20 cellular contexts compared by ENCODE assay signal in the genomic region with DNA sequence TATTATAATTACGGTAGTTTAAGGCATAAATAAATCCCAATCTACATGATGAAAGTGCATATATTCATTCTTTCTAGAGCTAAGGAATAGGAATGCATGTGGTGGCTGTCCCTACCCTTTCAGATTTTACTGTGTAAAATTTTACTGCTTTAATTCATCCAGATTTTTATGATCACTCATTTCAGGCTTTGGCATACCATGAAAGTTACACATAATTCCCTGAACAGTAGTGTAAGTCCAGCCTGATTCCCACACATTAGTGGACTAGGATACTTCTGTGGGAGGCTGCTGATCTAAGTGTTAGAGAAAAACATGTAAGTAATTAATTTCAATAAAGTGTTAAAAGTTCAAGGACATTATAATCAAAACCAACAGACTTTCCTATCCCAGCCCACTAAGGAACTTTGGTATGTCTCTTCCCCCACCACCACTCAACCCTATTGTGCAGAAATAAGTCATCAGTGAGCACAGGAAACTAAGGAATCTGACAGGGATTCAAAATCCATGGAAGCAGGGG.
DNase-seq lines count a peak whose midpoint lies in the region; ATAC-seq, FAIRE-seq and TF ChIP-seq lines count a peak whose summit lies in the region.
"Had no signal": no experiment of that assay in that cellular context is flagged by ENCODE, and none has a peak within 500 bp of the region (broad histone marks: within the 10 kb centered on the region; RNA-seq: fewer than 3 reads in every experiment).

No MANE protein-coding gene starts in this region.

- WGBS in mesenchymal stem cell, result no CpG with 5 or more reads among the region's 1 CpG
- 57% methylated on average over 1 of the region's 1 CpG for WGBS in suprapubic skin

- H2AFZ ChIP-seq in endothelial cell of umbilical vein (ENCODE audit: low read depth, low read length) (no peak overlapping the region), mesenchymal stem cell (ENCODE audit: low read depth, low read length) (no peak overlapping the region)

- H4K91ac ChIP-seq in mesenchymal stem cell (ENCODE audit: low read length), result no peak overlapping the region

- ATAC-seq in HG02798 (IDR thresholded peaks at IDR 0.05; ENCODE audit: poor library complexity, unreplicated experiment), result no peak
- ATAC-seq: A549, Panc1 had no signal

- no peaks in the 10 kb centered on the region for H3K36me3 Mint-ChIP-seq in activated CD4-positive, alpha-beta T cell treated with anti-CD3 and anti-CD28 coated beads, Interleukin-2, amount 10 ng/mL, durations not matched to agents 24 days and 14 days (ENCODE audit: low read depth)

- no peak for TF ChIP-seq EP300 in suprapubic skin (IDR thresholded peaks at IDR 0.05)

- H3K27me3 Mint-ChIP-seq in activated CD4-positive, alpha-beta T cell treated with anti-CD3 and anti-CD28 coated beads, Interleukin-2, amount 10 ng/mL, durations not matched to agents 24 days and 14 days, result peaks cover 12% of the 10 kb centered on the region

- no peak overlapping the region for H4K8ac ChIP-seq in mesenchymal stem cell (ENCODE audit: low read length)

- no peaks in the 10 kb centered on the region for H3K79me2 ChIP-seq in endothelial cell of umbilical vein (ENCODE audit: control insufficient read depth, insufficient read depth, low read length)

- H3K4me1 ChIP-seq in endothelial cell of umbilical vein (ENCODE audit: control insufficient read depth, extremely low read depth, insufficient read depth, low read length) (no peaks in the 10 kb centered on the region), mesenchymal stem cell (ENCODE audit: control insufficient read depth, insufficient read depth, low read depth, low read length) (no peaks in the 10 kb centered on the region), suprapubic skin (no peaks in the 10 kb centered on the region)
- H3K4me1 ChIP-seq: A549, SJSA1 had no signal

- POLR2A ChIA-PET in endothelial cell of umbilical vein (lab: Charles Lee), result no interaction called here

- no peak overlapping the region for H3K4me3 Mint-ChIP-seq in activated CD4-positive, alpha-beta T cell treated with anti-CD3 and anti-CD28 coated beads, Interleukin-2, amount 10 ng/mL, durations not matched to agents 24 days and 14 days
- H3K4me3 Mint-ChIP-seq: H9 had no signal

- FAIRE-seq in endothelial cell of umbilical vein (lab: Jason Lieb, UNC), result no peak
- FAIRE-seq: A549, D721Med had no signal

- peaks cover 11% of the 10 kb centered on the region for H3K4me1 Mint-ChIP-seq in activated CD4-positive, alpha-beta T cell treated with anti-CD3 and anti-CD28 coated beads, Interleukin-2, amount 10 ng/mL, durations not matched to agents 24 days and 14 days
- H3K4me1 Mint-ChIP-seq: H9 had no signal

- no peak overlapping the region for H3K18ac ChIP-seq in mesenchymal stem cell (ENCODE audit: low read depth in 1 of 2, low read length in 2 of 2)

- peaks cover 0 to 3% of the 10 kb centered on the region in 2 experiments for H3K27me3 ChIP-seq in endothelial cell of umbilical vein (ENCODE audit: control insufficient read depth in 2 of 2, insufficient read depth in 2 of 2, low read length in 2 of 2)
- H3K27me3 ChIP-seq in mesenchymal stem cell (ENCODE audit: control insufficient read depth in 1 of 2, insufficient read depth in 1 of 2, low read length in 2 of 2), result peaks cover 0 to 5% of the 10 kb centered on the region in 2 experiments
- no peaks in the 10 kb centered on the region for H3K27me3 ChIP-seq in suprapubic skin
- H3K27me3 ChIP-seq: SJSA1 had no signal

- no peak overlapping the region for H3K9ac ChIP-seq in endothelial cell of umbilical vein (replicated peaks; ENCODE audit: extremely low read depth, insufficient read depth, low read length)
- peak overlapping the region; percentile 80 for H3K9ac ChIP-seq in mesenchymal stem cell (ENCODE audit: low read length)

- TF ChIP-seq POLR2A in endothelial cell of umbilical vein (IDR thresholded peaks at IDR 0.05; ENCODE audit: low read depth, low read length) (no peak), suprapubic skin (IDR thresholded peaks at IDR 0.05) (no peak)

- H4K20me1 ChIP-seq in endothelial cell of umbilical vein (replicated peaks; ENCODE audit: control insufficient read depth, extremely low read depth, insufficient read depth, low read length), result no peaks in the 10 kb centered on the region

- no peak overlapping the region for H3K4me3 ChIP-seq in endothelial cell of umbilical vein (replicated peaks in 1 of 3; ENCODE audit: insufficient read depth in 1 of 3, low read depth in 1 of 3, low read length in 3 of 3)
- H3K4me3 ChIP-seq in mesenchymal stem cell (ENCODE audit: insufficient read depth in 1 of 2, low read depth in 1 of 2, low read length in 2 of 2), result no peak overlapping the region
- no peak overlapping the region for H3K4me3 ChIP-seq in suprapubic skin
- H3K4me3 ChIP-seq: A549, SJSA1 had no signal

- TF ChIP-seq CTCF in endothelial cell of umbilical vein (IDR thresholded peaks at IDR 0.05; ENCODE audit: extremely low read depth in 1 of 2, insufficient read depth in 1 of 2, low read depth in 1 of 2, low read length in 2 of 2) (no peak), suprapubic skin (IDR thresholded peaks at IDR 0.05) (no peak)

- H3K79me1 ChIP-seq in mesenchymal stem cell (replicated peaks; ENCODE audit: low read length, poor library complexity, severe bottlenecking), result no peaks in the 10 kb centered on the region

- H2AK5ac ChIP-seq in mesenchymal stem cell (ENCODE audit: low read length, severe bottlenecking), result no peak overlapping the region

- peaks cover 11% of the 10 kb centered on the region for H3K9me3 Mint-ChIP-seq in activated CD4-positive, alpha-beta T cell treated with anti-CD3 and anti-CD28 coated beads, Interleukin-2, amount 10 ng/mL, durations not matched to agents 24 days and 14 days

- no peak overlapping the region for H2BK12ac ChIP-seq in mesenchymal stem cell (ENCODE audit: low read length in 2 of 2)

- no peak overlapping the region for H3K4me2 ChIP-seq in endothelial cell of umbilical vein (ENCODE audit: insufficient read depth, low read length)
- H3K4me2 ChIP-seq in mesenchymal stem cell (ENCODE audit: low read length, poor library complexity, severe bottlenecking), result no peak overlapping the region
- H3K4me2 ChIP-seq: A549 had no signal

- CTCF ChIA-PET in endothelial cell of umbilical vein (lab: Charles Lee), result no interaction called here

- H3K27ac Mint-ChIP-seq in activated CD4-positive, alpha-beta T cell treated with anti-CD3 and anti-CD28 coated beads, Interleukin-2, amount 10 ng/mL, durations not matched to agents 24 days and 14 days, result no peak overlapping the region
- H3K27ac Mint-ChIP-seq: H9 had no signal

- H3K23ac ChIP-seq in mesenchymal stem cell (ENCODE audit: low read length in 2 of 2), result no peak overlapping the region

- no TSS peak for BruUV-seq in endothelial cell of umbilical vein (replicated peaks; lab: Mats Ljungman, UMichigan)

- H3K9me1 ChIP-seq in endothelial cell of umbilical vein (replicated peaks; ENCODE audit: control insufficient read depth, extremely low read depth, insufficient read depth, low read length), result no peaks in the 10 kb centered on the region

- dilution Hi-C loops in endothelial cell of umbilical vein (cut with MboI; ENCODE audit: extremely low pct_ligation_motif_present, low sequenced_read_pairs), result no loop called here

- H3K9me3 ChIP-seq in endothelial cell of umbilical vein (replicated peaks; ENCODE audit: control insufficient read depth, insufficient read depth, low read length) (no peaks in the 10 kb centered on the region), mesenchymal stem cell (ENCODE audit: control insufficient read depth, low read length) (no peaks in the 10 kb centered on the region), suprapubic skin (no peaks in the 10 kb centered on the region)
- H3K9me3 ChIP-seq: SJSA1 had no signal

- no peak overlapping the region for H3K14ac ChIP-seq in mesenchymal stem cell (ENCODE audit: low read length in 2 of 2)

- H3K4ac ChIP-seq in mesenchymal stem cell (ENCODE audit: low read depth in 1 of 2, low read length in 2 of 2), result no peak overlapping the region

- H2BK5ac ChIP-seq in mesenchymal stem cell (ENCODE audit: low read depth, low read length, poor library complexity, severe bottlenecking), result no peak overlapping the region

- H3K36me3 ChIP-seq in endothelial cell of umbilical vein (ENCODE audit: control insufficient read depth in 2 of 2, extremely low read depth in 1 of 2, insufficient read depth in 2 of 2, low read length in 2 of 2) (no peaks in the 10 kb centered on the region), mesenchymal stem cell (ENCODE audit: control insufficient read depth in 1 of 2, insufficient read depth in 2 of 2, low read depth in 1 of 2, low read length in 2 of 2) (no peaks in the 10 kb centered on the region), suprapubic skin (no peaks in the 10 kb centered on the region)
- H3K36me3 ChIP-seq: SJSA1 had no signal

- H2BK15ac ChIP-seq in mesenchymal stem cell (ENCODE audit: low read depth, poor library complexity, severe bottlenecking), result no peak overlapping the region

- DNase-seq in GM04503 (ENCODE audit: low read depth), result peak; percentile 9
- DNase-seq in endothelial cell of umbilical vein (ENCODE audit: low read depth, low spot score), result peak; percentile 5
- DNase-seq in mesenchymal stem cell, result no peak
- DNase-seq in suprapubic skin (ENCODE audit: low spot score in 2 of 2), result no peak
- DNase-seq in activated CD4-positive, alpha-beta T cell treated with anti-CD3 and anti-CD28 coated beads, Interleukin-2, amount 10 ng/mL, durations not matched to agents 24 days and 14 days, result no peak
- DNase-seq in DMS 273 treated with DMSO at 0.1 percent for 48 hours (lab: John Stamatoyannopoulos, UW), result no peak
- DNase-seq: C1 segment of cervical spinal cord, DMS79, H9, MM.1S, NCI-H1092, NCI-H2081, NCI-H2171 treated with DMSO at 0.1 percent for 48 hours, NCI-H446, NCI-H69 had no signal

- intact Hi-C loops in endothelial cell of umbilical vein (cut with micrococcal nuclease), result no loop called here
- intact Hi-C loops in activated CD4-positive, alpha-beta T cell treated with anti-CD3 and anti-CD28 coated beads, Interleukin-2, amount 10 ng/mL, durations not matched to agents 24 days and 14 days (cut with micrococcal nuclease), result no loop called here

- no peak overlapping the region for H3K27ac ChIP-seq in endothelial cell of umbilical vein (ENCODE audit: insufficient read depth, low read depth, low read length)
- no peak overlapping the region for H3K27ac ChIP-seq in mesenchymal stem cell (ENCODE audit: low read length, poor library complexity, severe bottlenecking)
- peak overlapping the region; percentile 31 for H3K27ac ChIP-seq in suprapubic skin
- H3K27ac ChIP-seq: A549, SJSA1 had no signal

- no peak overlapping the region for H2BK120ac ChIP-seq in mesenchymal stem cell (ENCODE audit: low read depth, low read length)

TF ChIP-seq in endothelial cell of umbilical vein, 7 proteins besides CTCF, POLR2A, EP300 and RAD21 (continues in another document):
- TF ChIP-seq JUN (IDR thresholded peaks at IDR 0.05; ENCODE audit: borderline replicate concordance, insufficient read depth, insufficient read length, low read depth) (no peak), POLR2AphosphoS5 (IDR thresholded peaks at IDR 0.05; ENCODE audit: insufficient read depth, low read depth, low read length) (no peak), GATA2 (IDR thresholded peaks at IDR 0.05; ENCODE audit: insufficient read depth, insufficient read length, low read depth, low read length) (no peak)

Comparison
In these comparisons a context has a peak if more than half of its experiments do, and no peak if none do; other contexts are left out.
1. DNase-seq: peak in GM04503 (single experiment) and endothelial cell of umbilical vein (single experiment); none in mesenchymal stem cell (single experiment), suprapubic skin (0 of 2), activated CD4-positive, alpha-beta T cell treated with anti-CD3 and anti-CD28 coated beads, Interleukin-2, amount 10 ng/mL, durations not matched to agents 24 days and 14 days (single experiment) and DMS 273 treated with DMSO at 0.1 percent for 48 hours (single experiment).